ENCODE assay signal across 35 cellular contexts in genomic region chr20:44414346-44414714, GRCh38. TPM values are rescaled to one million over a fixed set of nuclear protein-coding genes. Genes with fewer than 3 reads are reported as not detected.
"Had no signal": no experiment of that assay in that cellular context is flagged by ENCODE, and none has a peak within 500 bp of the region (broad histone marks: within the 10 kb centered on the region; RNA-seq: fewer than 3 reads in every experiment).

No MANE protein-coding gene starts in this region.

- H3K27me3 ChIP-seq: ovary, tibial nerve, uterus had no signal

- H3K36me3 Mint-ChIP-seq: immature natural killer cell; mesothelial cell of epicardium; naive B cell; stimulated activated memory B cell treated with anti-CD40 and anti-IgM and Interleukin-4, amounts not matched to agents 10 μg/mL and 1 μg/mL and 100 μg/mL, for 72 hours; type B pancreatic cell had no signal

- H3K27ac Mint-ChIP-seq: immature natural killer cell; mesothelial cell of epicardium; stimulated activated memory B cell treated with anti-CD40 and anti-IgM and Interleukin-4, amounts not matched to agents 10 μg/mL and 1 μg/mL and 100 μg/mL, for 72 hours; type B pancreatic cell had no signal

- H3K4me1 ChIP-seq: left lung, prostate gland, tibial nerve, uterus had no signal

- H3K4me1 Mint-ChIP-seq: immature natural killer cell; mesothelial cell of epicardium; naive B cell; neural crest cell; stimulated activated memory B cell treated with anti-CD40 and anti-IgM and Interleukin-4, amounts not matched to agents 10 μg/mL and 1 μg/mL and 100 μg/mL, for 72 hours had no signal

- H3K9me3 ChIP-seq: left lung, neutrophil, ovary, prostate gland, tibial nerve, uterus had no signal

- ATAC-seq: left colon; left lung; right cardiac atrium; stimulated activated memory B cell treated with anti-CD40 and anti-IgM and Interleukin-4, amounts not matched to agents 10 μg/mL and 1 μg/mL and 100 μg/mL, for 72 hours; stimulated activated naive CD8-positive, alpha-beta T cell treated with anti-CD3 and anti-CD28 coated beads, Interleukin-15, amount 100 ng/mL, for 72 hours had no signal

- H3K4me3 Mint-ChIP-seq: immature natural killer cell; mesothelial cell of epicardium; naive B cell; nephron; neural crest cell; stimulated activated memory B cell treated with anti-CD40 and anti-IgM and Interleukin-4, amounts not matched to agents 10 μg/mL and 1 μg/mL and 100 μg/mL, for 72 hours; stimulated activated naive CD8-positive, alpha-beta T cell treated with anti-CD3 and anti-CD28 coated beads, Interleukin-15, amount 100 ng/mL, for 72 hours; type B pancreatic cell had no signal

- H3K4me2 ChIP-seq: smooth muscle cell had no signal

- H3K4me3 ChIP-seq: left lung, lung, ovary, prostate gland, smooth muscle cell, tibial nerve, uterus had no signal

- H3K36me3 ChIP-seq: left lung, neutrophil, ovary, prostate gland, tibial nerve, uterus had no signal

- H3K9me3 Mint-ChIP-seq: immature natural killer cell; mesothelial cell of epicardium; naive B cell; nephron; neural crest cell; stimulated activated memory B cell treated with anti-CD40 and anti-IgM and Interleukin-4, amounts not matched to agents 10 μg/mL and 1 μg/mL and 100 μg/mL, for 72 hours; stimulated activated naive CD8-positive, alpha-beta T cell treated with anti-CD3 and anti-CD28 coated beads, Interleukin-15, amount 100 ng/mL, for 72 hours; type B pancreatic cell had no signal

- DNase-seq: head of caudate nucleus; hypothalamus; immature natural killer cell; kidney; left colon; left lung; mesendoderm; naive B cell; occipital lobe; ovary; retina; right cardiac atrium; stimulated activated CD4-positive, alpha-beta T cell treated with anti-CD3 and anti-CD28 coated beads, Interleukin-1b, Interleukin-23, amount 100 ng/mL, for 48 hours; stimulated activated CD4-positive, alpha-beta T cell treated with anti-CD3 and anti-CD28 coated beads, Interleukin-2, amount 100 ng/mL, for 48 hours; stimulated activated CD4-positive, alpha-beta T cell treated with anti-CD3 and anti-CD28 coated beads, Interleukin-4, amount 100 ng/mL, for 4 hours; stimulated activated CD8-positive, alpha-beta memory T cell treated with anti-CD3 and anti-CD28 coated beads, Interleukin-4, amount 100 ng/mL, for 48 hours; stimulated activated naive CD4-positive, alpha-beta T cell treated with Interleukin-2 at 50 U/mL for 16 hours; stimulated activated naive CD8-positive, alpha-beta T cell treated with anti-CD3 and anti-CD28 coated beads, Interleukin-15, amount 100 ng/mL, for 72 hours; substantia nigra; uterus had no signal

- FAIRE-seq: islet of Langerhans, kidney had no signal

- H3K27ac ChIP-seq: left lung, neutrophil, ovary, prostate gland, tibial nerve, uterus had no signal

RNA-seq across cellular contexts. Expression of gene HNF4A, which starts 58.8 kb away (rescaled TPM):
- total RNA-seq: mononuclear cell, neural crest cell, occipital lobe, prostate gland, skeletal muscle tissue, smooth muscle cell, temporal lobe, tibial nerve, ureter had no signal
- polyA plus RNA-seq: immature natural killer cell, smooth muscle cell had no signal
